In genomic region chr10:114256822-114257221, GRCh38 we compare ENCODE assay signal across 20 cellular contexts. TPM values are rescaled to one million over a fixed set of nuclear protein-coding genes. Genes with fewer than 3 reads are reported as not detected.
"Had no signal": no experiment of that assay in that cellular context is flagged by ENCODE, and none has a peak within 500 bp of the region (broad histone marks: within the 10 kb centered on the region; RNA-seq: fewer than 3 reads in every experiment).

No MANE protein-coding gene starts in this region.

- H3K4me1 ChIP-seq: adrenal gland, sigmoid colon had no signal

- H3K4me3 Mint-ChIP-seq: activated CD8-positive, alpha-beta T cell treated with anti-CD3 and anti-CD28 coated beads, Interleukin-2, amount 10 ng/mL, durations not matched to agents 7 days and 5 days; activated naive CD4-positive, alpha-beta T cell treated with anti-CD3 and anti-CD28 coated beads, Interleukin-2, amount 10 ng/mL, durations not matched to agents 7 days and 5 days; activated T-cell treated with anti-CD3 and anti-CD28 coated beads, Interleukin-2, amount 50 U/mL, for 24 hours; immature natural killer cell; memory B cell; natural killer cell treated with Interleukin-12 subunit alpha and Interleukin-12 subunit beta and Interleukin-15 and Interleukin-18, amount 100 ng/mL, for 72 hours; stimulated activated naive B cell treated with anti-CD40 and anti-IgM and Interleukin-4, amounts not matched to agents 10 μg/mL and 1 μg/mL and 100 μg/mL, for 72 hours had no signal

- H3K36me3 Mint-ChIP-seq: activated naive CD4-positive, alpha-beta T cell treated with anti-CD3 and anti-CD28 coated beads, Interleukin-2, amount 10 ng/mL, durations not matched to agents 7 days and 5 days; immature natural killer cell; memory B cell; natural killer cell treated with Interleukin-12 subunit alpha and Interleukin-12 subunit beta and Interleukin-15 and Interleukin-18, amount 100 ng/mL, for 72 hours; stimulated activated naive B cell treated with anti-CD40 and anti-IgM and Interleukin-4, amounts not matched to agents 10 μg/mL and 1 μg/mL and 100 μg/mL, for 72 hours had no signal

- ATAC-seq: activated CD8-positive, alpha-beta T cell treated with anti-CD3 and anti-CD28 coated beads, Interleukin-2, amount 10 ng/mL, durations not matched to agents 7 days and 5 days; natural killer cell treated with Interleukin-12 subunit alpha and Interleukin-12 subunit beta and Interleukin-15 and Interleukin-18, amount 100 ng/mL, for 72 hours; stimulated activated naive B cell treated with anti-CD40 and anti-IgM and Interleukin-4, amounts not matched to agents 10 μg/mL and 1 μg/mL and 100 μg/mL, for 72 hours had no signal

- H3K27me3 Mint-ChIP-seq: stimulated activated naive B cell treated with anti-CD40 and anti-IgM and Interleukin-4, amounts not matched to agents 10 μg/mL and 1 μg/mL and 100 μg/mL, for 72 hours had no signal

- H3K9ac ChIP-seq: parathyroid adenoma had no signal

- H3K4me3 ChIP-seq: adrenal gland, sigmoid colon, spleen had no signal

- H3K9me3 Mint-ChIP-seq: activated T-cell treated with anti-CD3 and anti-CD28 coated beads, Interleukin-2, amount 50 U/mL, for 24 hours; activated T-helper 2 cell treated with anti-CD3 and anti-CD28 coated beads, Interferon-gamma antibody, Interleukin-2, Interleukin-4, amounts not matched to agents 10 μg/mL and 5 μg/mL and 100 μg/mL, durations not matched to agents 14 hours and 24 hours and 36 hours; immature natural killer cell; memory B cell; natural killer cell treated with Interleukin-12 subunit alpha and Interleukin-12 subunit beta and Interleukin-15 and Interleukin-18, amount 100 ng/mL, for 72 hours; stimulated activated naive B cell treated with anti-CD40 and anti-IgM and Interleukin-4, amounts not matched to agents 10 μg/mL and 1 μg/mL and 100 μg/mL, for 72 hours had no signal

- H3K9me3 ChIP-seq: adrenal gland, sigmoid colon, spleen had no signal

- H3K27ac ChIP-seq: adrenal gland, parathyroid adenoma, sigmoid colon had no signal

- H3K27ac Mint-ChIP-seq: activated CD8-positive, alpha-beta T cell treated with anti-CD3 and anti-CD28 coated beads, Interleukin-2, amount 10 ng/mL, durations not matched to agents 7 days and 5 days; activated naive CD4-positive, alpha-beta T cell treated with anti-CD3 and anti-CD28 coated beads, Interleukin-2, amount 10 ng/mL, durations not matched to agents 7 days and 5 days; activated T-cell treated with anti-CD3 and anti-CD28 coated beads, Interleukin-2, amount 50 U/mL, for 24 hours; activated T-helper 2 cell treated with anti-CD3 and anti-CD28 coated beads, Interferon-gamma antibody, Interleukin-2, Interleukin-4, amounts not matched to agents 10 μg/mL and 5 μg/mL and 100 μg/mL, durations not matched to agents 14 hours and 24 hours and 36 hours; immature natural killer cell; memory B cell; natural killer cell treated with Interleukin-12 subunit alpha and Interleukin-12 subunit beta and Interleukin-15 and Interleukin-18, amount 100 ng/mL, for 72 hours; stimulated activated naive B cell treated with anti-CD40 and anti-IgM and Interleukin-4, amounts not matched to agents 10 μg/mL and 1 μg/mL and 100 μg/mL, for 72 hours had no signal

- DNase-seq: activated CD4-positive, alpha-beta T cell treated with anti-CD3 and anti-CD28 coated beads for 48 hours; activated CD4-positive, CD25-positive, alpha-beta regulatory T cell; activated CD8-positive, alpha-beta T cell treated with anti-CD3 and anti-CD28 coated beads, Interleukin-2, amount 10 ng/mL, durations not matched to agents 7 days and 5 days; activated T-cell treated with anti-CD3 and anti-CD28 coated beads, Interleukin-2, amount 50 U/mL, for 24 hours; adrenal gland; effector CD4-positive, alpha-beta T cell; immature natural killer cell; kidney glomerular epithelial cell; left ventricle myocardium superior; sigmoid colon; spleen; stimulated activated CD4-positive, alpha-beta T cell treated with anti-CD3 and anti-CD28 coated beads, Interleukin-4, amount 100 ng/mL, for 4 hours; stimulated activated naive B cell treated with anti-CD40 and anti-IgM and Interleukin-4, amounts not matched to agents 10 μg/mL and 1 μg/mL and 100 μg/mL, for 72 hours; T-helper 1 cell; T-helper 9 cell had no signal

- H3K4me1 Mint-ChIP-seq: memory B cell had no signal

- H3K36me3 ChIP-seq: adrenal gland, sigmoid colon, spleen had no signal

- H3K27me3 ChIP-seq: adrenal gland, sigmoid colon, spleen had no signal

RNA-seq across cellular contexts. Expression of gene VWA2, which starts 17.8 kb away (rescaled TPM):
- total RNA-seq: activated CD8-positive, alpha-beta T cell treated with anti-CD3 and anti-CD28 coated beads, Interleukin-2, amount 10 ng/mL, durations not matched to agents 7 days and 5 days; activated T-helper 2 cell treated with anti-CD3 and anti-CD28 coated beads, Interferon-gamma antibody, Interleukin-2, Interleukin-4, amounts not matched to agents 10 μg/mL and 5 μg/mL and 100 μg/mL, durations not matched to agents 14 hours and 24 hours and 36 hours; left ventricle myocardium superior; natural killer cell treated with Interleukin-12 subunit alpha and Interleukin-12 subunit beta and Interleukin-15 and Interleukin-18, amount 100 ng/mL, for 72 hours had no signal
